In the genomic region with DNA sequence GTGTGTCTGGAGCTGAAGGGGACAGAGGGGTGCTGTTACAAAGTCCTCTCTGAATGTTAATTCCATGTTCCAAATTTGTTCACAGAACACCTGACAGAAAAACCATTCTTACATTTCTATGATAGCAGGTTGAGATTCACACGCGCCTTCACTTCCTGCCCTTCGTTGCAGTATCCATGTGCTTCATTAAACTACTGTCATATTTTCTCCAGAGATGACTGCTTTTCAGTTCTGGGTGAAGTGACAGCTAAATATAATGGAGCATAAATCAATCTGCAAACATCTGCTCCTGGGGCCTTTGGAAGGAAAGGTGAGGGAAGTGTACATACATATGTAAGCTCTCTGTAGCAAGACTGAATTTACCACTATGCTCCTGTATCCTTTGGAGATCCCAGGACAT, we compare ENCODE assay signal across 24 cellular contexts.
DNase-seq lines count a peak whose midpoint lies in the region; ATAC-seq and TF ChIP-seq lines count a peak whose summit lies in the region.
"Had no signal": no experiment of that assay in that cellular context is flagged by ENCODE, and none has a peak within 500 bp of the region (broad histone marks: within the 10 kb centered on the region; RNA-seq: fewer than 3 reads in every experiment).

No MANE protein-coding gene starts in this region.

- no peaks in the 10 kb centered on the region for H3K36me3 Mint-ChIP-seq in mesothelial cell of epicardium
- H3K36me3 Mint-ChIP-seq: CD14-positive monocyte; CD8-positive, alpha-beta memory T cell had no signal

- no peak for TF ChIP-seq CTCF in mesothelial cell of epicardium (IDR thresholded peaks at IDR 0.05; ENCODE audit: unreplicated experiment)

- no peak overlapping the region for H3K4me3 Mint-ChIP-seq in mesothelial cell of epicardium
- H3K4me3 Mint-ChIP-seq: CD14-positive monocyte; CD4-positive, alpha-beta T cell; CD8-positive, alpha-beta memory T cell; GM23338; H9 had no signal

- no peak for ATAC-seq in GM18873 (IDR thresholded peaks at IDR 0.05; ENCODE audit: low FRiP score, unreplicated experiment)
- ATAC-seq: A549, GM12878, GM23338, HCT116 had no signal

- H3K27me3 Mint-ChIP-seq in mesothelial cell of epicardium (ENCODE audit: low read depth), result no peaks in the 10 kb centered on the region
- H3K27me3 Mint-ChIP-seq: CD4-positive, alpha-beta T cell; CD8-positive, alpha-beta memory T cell had no signal

- peaks cover 10% of the 10 kb centered on the region for H3K4me1 Mint-ChIP-seq in mesothelial cell of epicardium
- H3K4me1 Mint-ChIP-seq: CD14-positive monocyte; CD8-positive, alpha-beta memory T cell had no signal

- H3K9me3 Mint-ChIP-seq in mesothelial cell of epicardium, result peaks cover 8% of the 10 kb centered on the region
- H3K9me3 Mint-ChIP-seq: CD4-positive, alpha-beta T cell; GM23338; H9 had no signal

- DNase-seq in NCI-H1694 treated with DMSO at 0.1 percent for 48 hours (lab: John Stamatoyannopoulos, UW) (peak; percentile 19), NCI-H1694 (lab: John Stamatoyannopoulos, UW) (no peak), NCI-H2227 (lab: John Stamatoyannopoulos, UW; ENCODE audit: unreplicated experiment) (peak; percentile 27), SHP77 (lab: John Stamatoyannopoulos, UW) (peak; percentile 15 to 22), mesothelial cell of epicardium (ENCODE audit: low spot score in 2 of 2, unreplicated experiment in 2 of 2) (no peak), NCI-H1105 (lab: John Stamatoyannopoulos, UW) (no peak)
- DNase-seq in stimulated activated CD8-positive, alpha-beta memory T cell treated with anti-CD3 and anti-CD28 coated beads, Interleukin-4, amount 100 ng/mL, for 48 hours, result no peak
- DNase-seq: 8988T; ACHN; AML-193; BE2C; CD4-positive, alpha-beta T cell; CD8-positive, alpha-beta memory T cell; DMS 273 treated with DMSO at 0.1 percent for 48 hours; DMS79; EL; GDM1; H9 had no signal

- H3K27ac Mint-ChIP-seq in mesothelial cell of epicardium, result peak overlapping the region; percentile 17
- H3K27ac Mint-ChIP-seq: CD14-positive monocyte; CD4-positive, alpha-beta T cell; CD8-positive, alpha-beta memory T cell; GM23338 had no signal

Comparison
In these comparisons a context has a peak if more than half of its experiments do, and no peak if none do; other contexts are left out.
1. DNase-seq: peak in NCI-H1694 treated with DMSO at 0.1 percent for 48 hours (single experiment), NCI-H2227 (single experiment) and SHP77 (2 of 2); none in NCI-H1694 (single experiment), mesothelial cell of epicardium (0 of 2), NCI-H1105 (single experiment) and stimulated activated CD8-positive, alpha-beta memory T cell treated with anti-CD3 and anti-CD28 coated beads, Interleukin-4, amount 100 ng/mL, for 48 hours (single experiment).